Comparison of ENCODE assay signal across 13 cellular contexts in genomic region chr2:36123995-36124394, GRCh38.
DNase-seq lines count a peak whose midpoint lies in the region; ATAC-seq and TF ChIP-seq lines count a peak whose summit lies in the region.
"Had no signal": no experiment of that assay in that cellular context is flagged by ENCODE, and none has a peak within 500 bp of the region (broad histone marks: within the 10 kb centered on the region; RNA-seq: fewer than 3 reads in every experiment).

No MANE protein-coding gene starts in this region.

- peak; percentile 42 for ATAC-seq in activated CD8-positive, alpha-beta T cell treated with anti-CD3 and anti-CD28 coated beads for 36 hours
- ATAC-seq in activated CD8-positive, alpha-beta T cell treated with anti-CD3 and anti-CD28 coated beads, Interleukin-2, amount 10 ng/mL, durations not matched to agents 7 days and 5 days, result no peak
- ATAC-seq in activated naive CD4-positive, alpha-beta T cell treated with anti-CD3 and anti-CD28 coated beads, Interleukin-2, amount 50 U/mL, for 72 hours, result peak; percentile 67 to 96
- peak; percentile 99 for ATAC-seq in stimulated activated effector memory CD8-positive, alpha-beta T cell treated with anti-CD3 and anti-CD28 coated beads, Interleukin-12 subunit alpha, Interleukin-12 subunit beta, amount 100 ng/mL, for 72 hours
- ATAC-seq: CD8-positive, alpha-beta T cell; GM23338 had no signal

- peaks cover 7% of the 10 kb centered on the region for H3K4me1 Mint-ChIP-seq in activated CD8-positive, alpha-beta T cell treated with anti-CD3 and anti-CD28 coated beads for 36 hours (ENCODE audit: low read depth)
- peaks cover 7% of the 10 kb centered on the region for H3K4me1 Mint-ChIP-seq in activated CD8-positive, alpha-beta T cell treated with anti-CD3 and anti-CD28 coated beads, Interleukin-2, amount 10 ng/mL, durations not matched to agents 7 days and 5 days (ENCODE audit: low read depth)
- H3K4me1 Mint-ChIP-seq in stimulated activated effector memory CD8-positive, alpha-beta T cell treated with anti-CD3 and anti-CD28 coated beads, Interleukin-12 subunit alpha, Interleukin-12 subunit beta, amount 100 ng/mL, for 72 hours, result peaks cover 22% of the 10 kb centered on the region
- H3K4me1 Mint-ChIP-seq: B cell, GM23338 had no signal

- intact Hi-C loops in activated CD8-positive, alpha-beta T cell treated with anti-CD3 and anti-CD28 coated beads for 36 hours (cut with micrococcal nuclease), result no loop called here

- peaks cover 5% of the 10 kb centered on the region for H3K27me3 Mint-ChIP-seq in activated CD8-positive, alpha-beta T cell treated with anti-CD3 and anti-CD28 coated beads for 36 hours
- H3K27me3 Mint-ChIP-seq in activated CD8-positive, alpha-beta T cell treated with anti-CD3 and anti-CD28 coated beads, Interleukin-2, amount 10 ng/mL, durations not matched to agents 7 days and 5 days (ENCODE audit: low read depth), result peaks cover 13% of the 10 kb centered on the region
- H3K27me3 Mint-ChIP-seq: B cell had no signal

- POLR2A ChIA-PET in activated CD8-positive, alpha-beta T cell treated with anti-CD3 and anti-CD28 coated beads for 36 hours (lab: Charles Lee), result no interaction called here
- POLR2A ChIA-PET in activated CD8-positive, alpha-beta T cell treated with anti-CD3 and anti-CD28 coated beads, Interleukin-2, amount 10 ng/mL, durations not matched to agents 7 days and 5 days (lab: Charles Lee), result no interaction called here

- H3K36me3 Mint-ChIP-seq in activated CD8-positive, alpha-beta T cell treated with anti-CD3 and anti-CD28 coated beads for 36 hours (ENCODE audit: low read depth), result no peaks in the 10 kb centered on the region
- no peaks in the 10 kb centered on the region for H3K36me3 Mint-ChIP-seq in activated CD8-positive, alpha-beta T cell treated with anti-CD3 and anti-CD28 coated beads, Interleukin-2, amount 10 ng/mL, durations not matched to agents 7 days and 5 days (ENCODE audit: low read depth)
- peaks cover 0 to 7% of the 10 kb centered on the region in 2 donors for H3K36me3 Mint-ChIP-seq in activated naive CD4-positive, alpha-beta T cell treated with anti-CD3 and anti-CD28 coated beads, Interleukin-2, amount 50 U/mL, for 72 hours
- no peaks in the 10 kb centered on the region for H3K36me3 Mint-ChIP-seq in stimulated activated effector memory CD8-positive, alpha-beta T cell treated with anti-CD3 and anti-CD28 coated beads, Interleukin-12 subunit alpha, Interleukin-12 subunit beta, amount 100 ng/mL, for 72 hours
- H3K36me3 Mint-ChIP-seq: CD8-positive, alpha-beta T cell had no signal

- no peak overlapping the region for H3K4me3 Mint-ChIP-seq in activated CD8-positive, alpha-beta T cell treated with anti-CD3 and anti-CD28 coated beads for 36 hours
- H3K4me3 Mint-ChIP-seq in activated CD8-positive, alpha-beta T cell treated with anti-CD3 and anti-CD28 coated beads, Interleukin-2, amount 10 ng/mL, durations not matched to agents 7 days and 5 days, result no peak overlapping the region
- H3K4me3 Mint-ChIP-seq in stimulated activated effector memory CD8-positive, alpha-beta T cell treated with anti-CD3 and anti-CD28 coated beads, Interleukin-12 subunit alpha, Interleukin-12 subunit beta, amount 100 ng/mL, for 72 hours, result no peak overlapping the region
- H3K4me3 Mint-ChIP-seq: B cell; CD8-positive, alpha-beta T cell; GM23338 had no signal

- no peak for DNase-seq in activated CD8-positive, alpha-beta T cell treated with anti-CD3 and anti-CD28 coated beads for 36 hours
- no peak for DNase-seq in activated CD8-positive, alpha-beta T cell treated with anti-CD3 and anti-CD28 coated beads, Interleukin-2, amount 10 ng/mL, durations not matched to agents 7 days and 5 days
- no peak for DNase-seq in activated naive CD4-positive, alpha-beta T cell treated with anti-CD3 and anti-CD28 coated beads, Interleukin-2, amount 50 U/mL, for 72 hours (ENCODE audit: low spot score in 2 of 2)
- DNase-seq in activated naive CD4-positive, alpha-beta T cell treated with Interleukin-2 at 50 U/mL for 16 hours, result no peak
- no peak for DNase-seq in stimulated activated effector memory CD8-positive, alpha-beta T cell treated with anti-CD3 and anti-CD28 coated beads, Interleukin-12 subunit alpha, Interleukin-12 subunit beta, amount 100 ng/mL, for 72 hours (ENCODE audit: low spot score in 2 of 2)
- no peak for DNase-seq in hepatic stellate cell (ENCODE audit: low spot score)
- DNase-seq: Calu3; CD8-positive, alpha-beta T cell; DMS79 treated with DMSO at 0.1 percent for 48 hours; GF-D8; HCEC 1CT had no signal

- H3K27ac Mint-ChIP-seq in activated CD8-positive, alpha-beta T cell treated with anti-CD3 and anti-CD28 coated beads for 36 hours, result no peak overlapping the region
- no peak overlapping the region for H3K27ac Mint-ChIP-seq in activated CD8-positive, alpha-beta T cell treated with anti-CD3 and anti-CD28 coated beads, Interleukin-2, amount 10 ng/mL, durations not matched to agents 7 days and 5 days
- H3K27ac Mint-ChIP-seq in activated naive CD4-positive, alpha-beta T cell treated with anti-CD3 and anti-CD28 coated beads, Interleukin-2, amount 50 U/mL, for 72 hours, result no peak overlapping the region
- H3K27ac Mint-ChIP-seq in stimulated activated effector memory CD8-positive, alpha-beta T cell treated with anti-CD3 and anti-CD28 coated beads, Interleukin-12 subunit alpha, Interleukin-12 subunit beta, amount 100 ng/mL, for 72 hours, result no peak overlapping the region
- H3K27ac Mint-ChIP-seq: B cell; CD8-positive, alpha-beta T cell; GM23338 had no signal

- CTCF ChIA-PET in activated CD8-positive, alpha-beta T cell treated with anti-CD3 and anti-CD28 coated beads for 36 hours (lab: Charles Lee), result no interaction called here
- CTCF ChIA-PET in activated CD8-positive, alpha-beta T cell treated with anti-CD3 and anti-CD28 coated beads, Interleukin-2, amount 10 ng/mL, durations not matched to agents 7 days and 5 days (lab: Charles Lee), result no interaction called here

- peaks cover 3% of the 10 kb centered on the region for H3K9me3 Mint-ChIP-seq in activated CD8-positive, alpha-beta T cell treated with anti-CD3 and anti-CD28 coated beads for 36 hours
- H3K9me3 Mint-ChIP-seq in activated CD8-positive, alpha-beta T cell treated with anti-CD3 and anti-CD28 coated beads, Interleukin-2, amount 10 ng/mL, durations not matched to agents 7 days and 5 days (ENCODE audit: insufficient read depth), result peaks cover 11% of the 10 kb centered on the region
- peaks cover 5 to 23% of the 10 kb centered on the region in 2 donors for H3K9me3 Mint-ChIP-seq in activated naive CD4-positive, alpha-beta T cell treated with anti-CD3 and anti-CD28 coated beads, Interleukin-2, amount 50 U/mL, for 72 hours
- H3K9me3 Mint-ChIP-seq in stimulated activated effector memory CD8-positive, alpha-beta T cell treated with anti-CD3 and anti-CD28 coated beads, Interleukin-12 subunit alpha, Interleukin-12 subunit beta, amount 100 ng/mL, for 72 hours, result peaks cover 4% of the 10 kb centered on the region

- no peak for TF ChIP-seq CTCF in activated CD8-positive, alpha-beta T cell treated with anti-CD3 and anti-CD28 coated beads for 36 hours (IDR thresholded peaks at IDR 0.05)
